Comparison of ENCODE assay signal across 13 cellular contexts in genomic region chr15:58330468-58330793, GRCh38.
DNase-seq lines count a peak whose midpoint lies in the region; ATAC-seq, FAIRE-seq and TF ChIP-seq lines count a peak whose summit lies in the region.
"Had no signal": no experiment of that assay in that cellular context is flagged by ENCODE, and none has a peak within 500 bp of the region (broad histone marks: within the 10 kb centered on the region; RNA-seq: fewer than 3 reads in every experiment).

No MANE protein-coding gene starts in this region.

- H3K9me3 Mint-ChIP-seq in GM23338, result peaks cover 6% of the 10 kb centered on the region; the same call in 2 of the 3 replicates
- peaks cover 0 to 11% (median 3%) of the 10 kb centered on the region in 11 donors for H3K9me3 Mint-ChIP-seq in naive thymus-derived CD4-positive, alpha-beta T cell

- H3K9ac ChIP-seq in kidney (ENCODE audit: low read length in 2 of 2) (no peak overlapping the region), skeletal muscle tissue (ENCODE audit: low read depth in 1 of 3, low read length in 3 of 3) (peak overlapping the region in 2 of 3 donors; percentile 51 to 71)

- H3K36me3 Mint-ChIP-seq in GM23338 (ENCODE audit: low read depth), result no peaks in the 10 kb centered on the region; the same call in 2 of the 3 replicates
- H3K36me3 Mint-ChIP-seq in naive thymus-derived CD4-positive, alpha-beta T cell, result peaks cover 0 to 17% (median 0%) of the 10 kb centered on the region in 5 donors

- H4K20me1 ChIP-seq in GM23338 (replicated peaks; ENCODE audit: insufficient read depth), result no peaks in the 10 kb centered on the region

- H3K27ac ChIP-seq in GM23338 (ENCODE audit: low read depth) (0 out of 2 replicates have a peak overlapping the region, but pooled peaks have one; percentile 24), VCaP (peak overlapping the region; percentile 99), kidney (ENCODE audit: low read depth in 2 of 2, low read length in 2 of 2) (peak overlapping the region; percentile 16 to 77), skeletal muscle tissue (ENCODE audit: low read depth, low read length) (peak overlapping the region; percentile 98)
- H3K27ac ChIP-seq in naive thymus-derived CD4-positive, alpha-beta T cell (ENCODE audit: low read depth, low read length), result no peak overlapping the region

- ATAC-seq in GM23338, result no peak
- no peak for ATAC-seq in HG02623 (IDR thresholded peaks at IDR 0.05; ENCODE audit: unreplicated experiment)
- no peak for ATAC-seq in naive thymus-derived CD4-positive, alpha-beta T cell

- intact Hi-C loops in kidney (cut with DNase I), result no loop called here
- intact Hi-C loops in naive thymus-derived CD4-positive, alpha-beta T cell (cut with micrococcal nuclease), result loop anchor here in 1 of 2 donors (5.0 to 10.0 kb wide), 2 partner anchors 127 to 414 kb away; partner anchors contain the start of gene ADAM10

- H3K27me3 ChIP-seq in GM23338 (ENCODE audit: insufficient read depth) (no peaks in the 10 kb centered on the region), skeletal muscle tissue (ENCODE audit: control insufficient read depth in 3 of 3, insufficient read depth in 3 of 3, low read length in 3 of 3) (no peaks in the 10 kb centered on the region)
- H3K27me3 ChIP-seq in naive thymus-derived CD4-positive, alpha-beta T cell (ENCODE audit: control insufficient read depth in 2 of 2, insufficient read depth in 2 of 2, low read length in 2 of 2), result no peaks in the 10 kb centered on the region

- H3K27me3 Mint-ChIP-seq in GM23338 (ENCODE audit: insufficient read depth, low read depth, poor library complexity), result peaks cover 8% of the 10 kb centered on the region
- peaks cover 0 to 10% (median 5%) of the 10 kb centered on the region in 5 donors for H3K27me3 Mint-ChIP-seq in naive thymus-derived CD4-positive, alpha-beta T cell

- no peak overlapping the region for H3K4me3 ChIP-seq in GM23338
- no peak overlapping the region for H3K4me3 ChIP-seq in kidney (ENCODE audit: low read length in 2 of 2)
- H3K4me3 ChIP-seq in skeletal muscle tissue (ENCODE audit: low read length in 3 of 3), result peak overlapping the region in 1 of 3 donors; percentile 41
- no peak overlapping the region for H3K4me3 ChIP-seq in naive thymus-derived CD4-positive, alpha-beta T cell (ENCODE audit: low read length)
- H3K4me3 ChIP-seq: thoracic aorta had no signal

- DNase-seq in GM23338 (ENCODE audit: low spot score) (no peak), kidney (no peak), NCI-H774 (lab: John Stamatoyannopoulos, UW) (no peak), NCI-H1092 (lab: John Stamatoyannopoulos, UW) (no peak)
- DNase-seq in naive thymus-derived CD4-positive, alpha-beta T cell, result no peak
- DNase-seq: cerebellar nuclear complex; NCI-H748 treated with DMSO at 0.1 percent for 48 hours; stimulated activated CD4-positive, alpha-beta T cell treated with anti-CD3 and anti-CD28 coated beads, Interleukin-4, amount 100 ng/mL, for 4 hours had no signal

- no peak for FAIRE-seq in kidney (lab: Jason Lieb, UNC)
- FAIRE-seq: GM18507 had no signal

- H3K27ac Mint-ChIP-seq in GM23338, result peak overlapping the region; percentile 61
- peak overlapping the region in 4 of 9 donors; percentile 38 to 89 (median 84) for H3K27ac Mint-ChIP-seq in naive thymus-derived CD4-positive, alpha-beta T cell

- 0 out of 2 replicates have a peak, but pooled peaks cover 2% of the 10 kb centered on the region for H3K9me2 ChIP-seq in GM23338 (ENCODE audit: insufficient read depth)

- H3K9me3 ChIP-seq in kidney (ENCODE audit: control insufficient read depth in 1 of 2, low read length in 2 of 2) (peaks cover 0 to 8% of the 10 kb centered on the region in 2 donors), skeletal muscle tissue (ENCODE audit: control insufficient read depth in 3 of 3, low read length in 3 of 3) (no peaks in the 10 kb centered on the region)
- H3K9me3 ChIP-seq in naive thymus-derived CD4-positive, alpha-beta T cell (ENCODE audit: control insufficient read depth in 2 of 3, low read length in 3 of 3), result no peaks in the 10 kb centered on the region
- H3K9me3 ChIP-seq: thoracic aorta had no signal

- H3K4me1 Mint-ChIP-seq in GM23338, result peaks cover 36% of the 10 kb centered on the region
- H3K4me1 Mint-ChIP-seq in naive thymus-derived CD4-positive, alpha-beta T cell, result peaks cover 26 to 48% (median 41%) of the 10 kb centered on the region in 7 donors

- H3K79me2 ChIP-seq in GM23338 (replicated peaks; ENCODE audit: insufficient read depth), result no peaks in the 10 kb centered on the region

- H3F3A ChIP-seq in GM23338 (replicated peaks; ENCODE audit: low read depth), result no peaks in the 10 kb centered on the region

- H3K4me1 ChIP-seq in GM23338 (ENCODE audit: insufficient read depth) (peaks cover 33% of the 10 kb centered on the region), kidney (ENCODE audit: control insufficient read depth in 1 of 2, insufficient read depth in 1 of 2, low read depth in 1 of 2, low read length in 2 of 2) (peaks cover 16 to 23% of the 10 kb centered on the region in 2 donors), skeletal muscle tissue (ENCODE audit: control insufficient read depth in 3 of 3, insufficient read depth in 3 of 3, low read length in 3 of 3) (peaks cover 40% of the 10 kb centered on the region in 3 donors)
- H3K4me1 ChIP-seq in naive thymus-derived CD4-positive, alpha-beta T cell (ENCODE audit: control insufficient read depth in 2 of 2, insufficient read depth in 2 of 2, low read length in 2 of 2), result peaks cover 13 to 23% of the 10 kb centered on the region in 2 donors

- H3K4me2 ChIP-seq in GM23338, result peak overlapping the region; percentile 43

- CTCF ChIA-PET in naive thymus-derived CD4-positive, alpha-beta T cell (lab: Charles Lee), result no interaction called here

- H2AFZ ChIP-seq in GM23338, result peak overlapping the region; percentile 88

- POLR2A ChIA-PET in naive thymus-derived CD4-positive, alpha-beta T cell (lab: Charles Lee), result no interaction called here

- no peak for TF ChIP-seq CTCF in GM23338 (conservative IDR thresholded peaks at IDR 0.05; ENCODE audit: low read depth in 2 of 2)
- no peak for TF ChIP-seq CTCF in VCaP (conservative IDR thresholded peaks at IDR 0.05)
- no peak for TF ChIP-seq CTCF in kidney (IDR thresholded peaks at IDR 0.05; ENCODE audit: borderline replicate concordance, extremely low read depth, insufficient read depth)

- no peak overlapping the region; the same call in 2 of the 3 replicates for H3K4me3 Mint-ChIP-seq in GM23338
- H3K4me3 Mint-ChIP-seq in naive thymus-derived CD4-positive, alpha-beta T cell, result peak overlapping the region in 1 of 10 donors; percentile 15

- no peaks in the 10 kb centered on the region for H3K36me3 ChIP-seq in GM23338 (ENCODE audit: insufficient read depth)
- no peaks in the 10 kb centered on the region for H3K36me3 ChIP-seq in kidney (ENCODE audit: control insufficient read depth in 1 of 2, insufficient read depth in 2 of 2, low read length in 2 of 2)
- no peaks in the 10 kb centered on the region for H3K36me3 ChIP-seq in skeletal muscle tissue (ENCODE audit: control insufficient read depth in 3 of 3, insufficient read depth in 3 of 3, low read length in 3 of 3)
- H3K36me3 ChIP-seq in naive thymus-derived CD4-positive, alpha-beta T cell (ENCODE audit: control insufficient read depth in 2 of 3, insufficient read depth in 3 of 3, low read length in 3 of 3), result no peaks in the 10 kb centered on the region
- H3K36me3 ChIP-seq: thoracic aorta had no signal

TF ChIP-seq in GM23338, 12 proteins besides CTCF, POLR2A, EP300 and RAD21 (continues in another document):
- TF ChIP-seq ZNF331 (CRISPR knock-in tag; IDR thresholded peaks at IDR 0.05; ENCODE audit: low read depth), result no peak
- no peak for TF ChIP-seq JUNB (IDR thresholded peaks at IDR 0.05; ENCODE audit: unreplicated experiment)
- TF ChIP-seq NANOG (IDR thresholded peaks at IDR 0.05; ENCODE audit: borderline replicate concordance), result no peak
- TF ChIP-seq ETS1 (IDR thresholded peaks at IDR 0.05), result no peak
- no peak for TF ChIP-seq REST (IDR thresholded peaks at IDR 0.05; ENCODE audit: unreplicated experiment)
- no peak for TF ChIP-seq STAT1 (IDR thresholded peaks at IDR 0.05; ENCODE audit: unreplicated experiment)
- TF ChIP-seq ZNF114 (CRISPR knock-in tag; IDR thresholded peaks at IDR 0.05), result no peak
- no peak for TF ChIP-seq CREB1 (CRISPR knock-in tag; IDR thresholded peaks at IDR 0.05; ENCODE audit: low read depth)
- TF ChIP-seq POLR2AphosphoS5 (IDR thresholded peaks at IDR 0.05; ENCODE audit: low read depth), result no peak
- no peak for TF ChIP-seq EZH2 (IDR thresholded peaks at IDR 0.05; ENCODE audit: low read depth, unreplicated experiment)

Comparison
In these comparisons a context has a peak if more than half of its experiments do, and no peak if none do; other contexts are left out.
1. H3K9ac ChIP-seq: peak in skeletal muscle tissue (2 of 3); none in kidney (0 of 2).